8 cellular contexts compared by ENCODE assay signal in the genomic region with DNA sequence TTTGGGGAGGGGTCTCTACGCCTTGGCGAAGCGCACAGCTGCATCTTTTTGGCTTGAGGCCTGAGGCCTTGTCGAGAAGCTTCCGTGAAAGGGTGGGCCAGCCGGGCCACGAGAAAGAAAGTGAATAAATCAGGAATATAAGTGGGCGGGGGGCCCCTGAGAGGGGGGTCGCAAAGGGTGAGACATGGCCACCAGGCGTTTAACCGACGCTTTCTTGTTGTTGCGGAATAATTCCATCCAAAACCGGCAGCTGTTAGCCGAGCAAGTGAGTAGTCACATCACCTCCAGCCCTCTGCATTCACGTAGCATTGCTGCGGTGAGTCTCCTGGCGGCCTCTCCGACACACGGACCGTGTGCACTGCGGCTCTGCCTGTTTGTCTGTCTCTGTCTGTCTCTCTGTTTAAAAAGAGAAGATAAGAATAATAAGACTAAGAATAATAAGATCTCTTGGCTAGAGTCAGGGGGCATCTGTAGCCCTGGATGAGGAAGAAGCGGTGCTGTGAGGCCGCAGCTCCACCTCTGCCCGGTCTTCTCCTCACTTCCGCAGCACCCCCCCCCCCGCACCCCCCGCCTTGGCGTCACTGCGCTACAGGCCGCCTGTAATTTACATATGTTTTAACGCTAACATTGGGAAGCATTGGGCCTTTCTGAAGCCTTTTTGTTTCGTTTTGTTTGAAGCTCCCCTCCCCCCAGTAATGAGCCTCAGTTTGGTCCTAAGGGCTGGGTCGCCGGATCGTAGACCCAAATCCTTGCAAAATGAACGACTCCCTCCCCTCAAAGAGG. TPM values are rescaled to one million over a fixed set of nuclear protein-coding genes. Genes with fewer than 3 reads are reported as not detected.
DNase-seq lines count a peak whose midpoint lies in the region; ATAC-seq and TF ChIP-seq lines count a peak whose summit lies in the region.

No MANE protein-coding gene starts in this region.

- peak overlapping the region; percentile 80 for H3K4me3 ChIP-seq in BJ (ENCODE audit: low read depth, low read length)
- H3K4me3 ChIP-seq in thymus (ENCODE audit: low read length), result peak overlapping the region; percentile 99

- H3K36me3 Mint-ChIP-seq in natural killer cell, result no peaks in the 10 kb centered on the region

- ATAC-seq in GM19023 (IDR thresholded peaks at IDR 0.05; ENCODE audit: unreplicated experiment) (peak; percentile 42), HG03469 (IDR thresholded peaks at IDR 0.05; ENCODE audit: unreplicated experiment) (peak; percentile 35), natural killer cell (peak; percentile 64 to 84 (median 69))

- TF ChIP-seq CTCF in BJ (IDR thresholded peaks at IDR 0.05; ENCODE audit: insufficient read depth, low read depth, low read length), result 0 out of 2 replicates have a peak, but pooled peaks have one; percentile 14
- TF ChIP-seq CTCF in natural killer cell (IDR thresholded peaks at IDR 0.05), result no peak

- no peaks in the 10 kb centered on the region for H3K27me3 Mint-ChIP-seq in natural killer cell (ENCODE audit: low read depth in 2 of 2)

- H3K27ac ChIP-seq in thymus (ENCODE audit: low read depth), result peak overlapping the region; percentile 97

- CTCF ChIA-PET in BJ (lab: Yijun Ruan, JAX), result interaction anchor here (0.6 to 6.2 kb wide), 12 partner anchors 15 to 947 kb away, joined by 3 to 42 read pairs (median 4); no protein-coding TSS in a partner anchor

- H3K9me3 Mint-ChIP-seq in natural killer cell, result no peaks in the 10 kb centered on the region

- DNase-seq in BJ (ENCODE audit: low read depth) (no peak), RPMI7951 (ENCODE audit: low read depth) (peak; percentile 89), fibroblast of the conjunctiva (ENCODE audit: low read depth) (peak; percentile 43), natural killer cell (peak; percentile 62)
- peak; percentile 38 for DNase-seq in activated gamma-delta T cell treated with anti-CD3 and anti-CD28 coated beads, Interleukin-2, amount 50 U/mL, for 16 hours (ENCODE audit: low read depth)

- H3K27ac Mint-ChIP-seq in natural killer cell, result peak overlapping the region; percentile 94 to 98

- H3K36me3 ChIP-seq in BJ (ENCODE audit: control insufficient read depth, insufficient read depth, low read length) (no peaks in the 10 kb centered on the region), thymus (ENCODE audit: control insufficient read depth, insufficient read depth) (peaks cover 3% of the 10 kb centered on the region)

- POLR2A ChIA-PET in BJ (lab: Charles Lee), result interaction anchor here (0.6 to 0.8 kb wide), 3 partner anchors 139 to 235 kb away, joined by 3 to 16 read pairs (median 3); no protein-coding TSS in a partner anchor

- H3K9me3 ChIP-seq in thymus (ENCODE audit: control insufficient read depth), result no peaks in the 10 kb centered on the region

- peak overlapping the region; percentile 97 for H3K4me3 Mint-ChIP-seq in natural killer cell

- intact Hi-C loops in natural killer cell (cut with micrococcal nuclease), result loop anchor here (2.0 to 10.0 kb wide), 6 partner anchors 41 to 1047 kb away; a partner anchor contains a TSS

- peaks cover 44 to 46% of the 10 kb centered on the region in 2 donors for H3K4me1 Mint-ChIP-seq in natural killer cell

- peaks cover 5% of the 10 kb centered on the region for H3K4me1 ChIP-seq in thymus (ENCODE audit: control insufficient read depth, insufficient read depth, low read length)

- H3K27me3 ChIP-seq in BJ (ENCODE audit: control insufficient read depth, insufficient read depth, low read length) (no peaks in the 10 kb centered on the region), thymus (ENCODE audit: control insufficient read depth, insufficient read depth) (no peaks in the 10 kb centered on the region)

- under 1% methylated on average over 37 of the region's 37 CpGs for WGBS in thymus

RNA-seq across cellular contexts. Expression of a gene that starts 0.9 kb away (rescaled TPM):
- polyA plus RNA-seq in BJ (2011; rRNA removed) (39.7 and 45.5 TPM in 2 replicates), thymus (97.9 TPM)
- polyA minus RNA-seq in BJ (2011; rRNA and poly(A)+ RNA removed), result 12.3 and 19.6 TPM in 2 replicates
- total RNA-seq in RPMI7951 (2014; rRNA removed; shearing (Covaris generic)), result 12.5 and 17.6 TPM in 2 replicates
- total RNA-seq in natural killer cell, result 100 to 1,000 TPM; 136 to 146 (median 143) TPM

RNA-seq across cellular contexts. Expression of a gene that starts 40.6 kb away (rescaled TPM):
- polyA plus RNA-seq in BJ (2011; rRNA removed) (5.7 and 8.2 TPM in 2 replicates), thymus (52.3 TPM)
- polyA minus RNA-seq in BJ (2011; rRNA and poly(A)+ RNA removed), result 4.2 and 7.3 TPM in 2 replicates
- total RNA-seq in RPMI7951 (2014; rRNA removed; shearing (Covaris generic)), result 11.2 and 13.8 TPM in 2 replicates
- 10 to 100 TPM; 66.0 to 83.7 (median 68.4) TPM for total RNA-seq in natural killer cell
